ENCODE assay signal across 14 cellular contexts in the genomic region with DNA sequence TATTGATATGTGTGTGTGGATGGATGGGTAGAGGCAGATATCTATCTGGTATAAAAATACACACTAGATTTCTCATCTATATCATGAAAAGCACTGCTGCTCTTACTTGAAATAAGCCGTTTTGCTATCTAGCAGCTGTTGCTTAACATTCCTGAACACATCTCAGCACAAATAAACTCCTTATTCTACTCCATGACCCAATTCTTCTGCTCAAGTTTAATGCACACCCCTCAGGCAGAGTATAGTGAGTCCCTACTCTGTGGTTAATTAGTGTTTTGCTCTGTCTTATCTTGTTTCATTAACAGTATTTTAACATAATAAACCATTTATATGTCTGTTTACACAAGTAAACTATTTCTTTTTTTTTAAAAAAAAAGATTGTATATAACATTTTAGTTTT.
DNase-seq lines count a peak whose midpoint lies in the region; TF ChIP-seq lines count a peak whose summit lies in the region.
"Had no signal": no experiment of that assay in that cellular context is flagged by ENCODE, and none has a peak within 500 bp of the region (broad histone marks: within the 10 kb centered on the region; RNA-seq: fewer than 3 reads in every experiment).

No MANE protein-coding gene starts in this region.

- no peak for TF ChIP-seq CTCF in choroid plexus epithelial cell (conservative IDR thresholded peaks at IDR 0.05; ENCODE audit: low read depth, low read length)
- TF ChIP-seq CTCF in neural crest cell (conservative IDR thresholded peaks at IDR 0.05) = no peak
- TF ChIP-seq CTCF in glutamatergic neuron (IDR thresholded peaks at IDR 0.05; ENCODE audit: partially characterized antibody, unreplicated experiment) = no peak

- H3K9me3 Mint-ChIP-seq in neural crest cell = peaks cover 6% of the 10 kb centered on the region
- peaks cover 2% of the 10 kb centered on the region for H3K9me3 Mint-ChIP-seq in glutamatergic neuron (ENCODE audit: unreplicated experiment)

- no peak overlapping the region for H3K4me3 Mint-ChIP-seq in neural crest cell
- H3K4me3 Mint-ChIP-seq in glutamatergic neuron (ENCODE audit: unreplicated experiment) = no peak overlapping the region
- H3K4me3 Mint-ChIP-seq: B cell; CD4-positive, alpha-beta memory T cell had no signal

- H3K4me1 Mint-ChIP-seq in neural crest cell = peaks cover 7% of the 10 kb centered on the region
- H3K4me1 Mint-ChIP-seq in glutamatergic neuron (ENCODE audit: low read depth, unreplicated experiment) = no peaks in the 10 kb centered on the region
- H3K4me1 Mint-ChIP-seq: B cell; CD4-positive, alpha-beta memory T cell had no signal

- H3K27me3 Mint-ChIP-seq in neural crest cell (ENCODE audit: low read depth) = no peaks in the 10 kb centered on the region
- peaks cover 2% of the 10 kb centered on the region for H3K27me3 Mint-ChIP-seq in glutamatergic neuron (ENCODE audit: unreplicated experiment)
- H3K27me3 Mint-ChIP-seq: B cell; CD4-positive, alpha-beta memory T cell had no signal

- DNase-seq in H4 (ENCODE audit: low spot score) (peak; percentile 57), SJCRH30 (peak in 1 of 2 experiments; percentile 41), choroid plexus epithelial cell (ENCODE audit: low read depth) (peak; percentile 31), neural crest cell (ENCODE audit: low read depth, low spot score) (no peak), NCI-H2171 (lab: John Stamatoyannopoulos, UW) (no peak), SIG-M5 (lab: John Stamatoyannopoulos, UW) (no peak), AG08395 (ENCODE audit: low spot score) (no peak), glutamatergic neuron (no peak)
- DNase-seq: ACHN; C1 segment of cervical spinal cord; CD4-positive, alpha-beta memory T cell; DND-41; GF-D8 had no signal

- H3K27me3 ChIP-seq in SJCRH30 = no peaks in the 10 kb centered on the region

- peak overlapping the region; percentile 91 for H3K27ac Mint-ChIP-seq in neural crest cell (ENCODE audit: unreplicated experiment)
- H3K27ac Mint-ChIP-seq in glutamatergic neuron (ENCODE audit: unreplicated experiment) = no peak overlapping the region
- H3K27ac Mint-ChIP-seq: B cell; CD4-positive, alpha-beta memory T cell had no signal

- H3K4me3 ChIP-seq in SJCRH30 = no peak overlapping the region
- no peak overlapping the region for H3K4me3 ChIP-seq in choroid plexus epithelial cell (ENCODE audit: low read depth, low read length)

- peak overlapping the region; percentile 21; the same call in 1 of the 2 replicates for H3K27ac ChIP-seq in SJCRH30

- H3K4me1 ChIP-seq in SJCRH30 = peaks cover 2% of the 10 kb centered on the region; the same call in 1 of the 2 replicates

- H3K9me3 ChIP-seq in SJCRH30 (replicated peaks) = no peaks in the 10 kb centered on the region; the same call in 1 of the 2 replicates

- H3K36me3 ChIP-seq in SJCRH30 = no peaks in the 10 kb centered on the region

- H3K36me3 Mint-ChIP-seq in neural crest cell (ENCODE audit: low read depth) = no peaks in the 10 kb centered on the region
- no peaks in the 10 kb centered on the region for H3K36me3 Mint-ChIP-seq in glutamatergic neuron (ENCODE audit: unreplicated experiment)
- H3K36me3 Mint-ChIP-seq: CD4-positive, alpha-beta memory T cell had no signal

Comparison
In these comparisons a context has a peak if more than half of its experiments do, and no peak if none do; other contexts are left out.
1. DNase-seq: peak in H4 (single experiment) and choroid plexus epithelial cell (single experiment); none in neural crest cell (single experiment), NCI-H2171 (single experiment), SIG-M5 (single experiment), AG08395 (single experiment) and glutamatergic neuron (single experiment).